Comparison of ENCODE assay signal across 1 cellular context in the genomic region with DNA sequence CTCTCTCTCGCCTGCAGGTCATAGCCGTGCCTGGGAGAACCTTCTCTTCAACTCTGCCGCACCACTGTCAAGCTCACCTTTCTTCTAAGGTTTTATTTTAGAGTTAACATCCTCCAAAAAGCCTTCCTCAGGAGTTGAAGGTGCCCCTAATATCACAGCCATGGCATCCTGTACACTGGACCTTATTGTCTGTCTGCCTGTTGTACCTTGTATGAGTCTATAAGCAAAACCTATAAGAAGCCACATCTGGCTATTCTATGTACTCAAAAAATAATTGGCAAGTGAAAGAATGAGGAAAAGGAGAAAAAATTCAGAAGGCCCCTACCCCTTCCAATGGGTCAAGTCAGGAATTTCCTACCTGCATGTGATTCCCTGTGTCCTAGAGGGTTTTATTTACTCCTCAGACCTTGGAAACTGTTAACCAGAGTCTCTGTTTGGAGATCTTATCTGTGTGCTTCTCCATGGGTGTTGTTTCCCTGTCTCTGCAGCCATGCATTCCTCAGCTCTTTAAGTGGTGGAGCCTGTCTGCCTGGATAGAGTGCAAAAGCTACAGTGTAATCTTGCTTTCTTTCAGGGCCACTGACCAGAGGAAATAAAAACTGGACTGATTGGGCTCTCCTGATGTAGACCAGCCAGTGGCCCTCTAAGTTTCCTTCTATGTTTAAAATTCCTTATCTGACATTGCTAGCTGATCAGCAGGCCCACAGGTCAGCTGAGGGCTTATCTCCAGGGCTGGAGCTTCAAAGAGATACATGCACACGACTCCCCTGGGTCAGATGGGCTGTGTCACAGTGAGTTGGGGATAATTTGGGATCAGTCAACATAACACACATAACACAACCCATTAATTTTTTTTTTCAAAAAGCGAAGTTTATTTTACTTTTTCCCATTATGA.
A peak's percentile ranks its signal among the peaks of the same experiment; 100 is the strongest.
TF ChIP-seq lines count a peak whose summit lies in the region.

No MANE protein-coding gene starts in this region.

TF ChIP-seq in K562, 482 proteins besides CTCF, POLR2A, EP300 and RAD21 (continued from another document):
- peak; percentile 77 for TF ChIP-seq MGA (IDR thresholded peaks at IDR 0.05)
- TF ChIP-seq KDM1A (IDR thresholded peaks at IDR 0.05): peak; percentile 80 to 85; a peak in 3 of 4 replicates
- TF ChIP-seq ZNF507 (tag; conservative IDR thresholded peaks at IDR 0.05): no peak
